8 cellular contexts compared by ENCODE assay signal in genomic region chr17:21213491-21214014, GRCh38. TPM values are rescaled to one million over a fixed set of nuclear protein-coding genes. Genes with fewer than 3 reads are reported as not detected.
DNase-seq lines count a peak whose midpoint lies in the region; ATAC-seq lines count a peak whose summit lies in the region.

No MANE protein-coding gene starts in this region.

- peak in 1 of 2 donors; percentile 0 for ATAC-seq in CD4-positive, CD25-positive, alpha-beta regulatory T cell (ENCODE audit: low read depth in 2 of 2)
- peak; percentile 21 for ATAC-seq in GM19372 (IDR thresholded peaks at IDR 0.05; ENCODE audit: low read depth, unreplicated experiment)
- peak; percentile 21 for ATAC-seq in HG03378 (IDR thresholded peaks at IDR 0.05; ENCODE audit: unreplicated experiment)
- peak; percentile 60 for ATAC-seq in esophagus mucosa
- peak; percentile 15 to 41 for ATAC-seq in natural killer cell treated with Interleukin-12 subunit alpha and Interleukin-12 subunit beta and Interleukin-15 and Interleukin-18, amount 100 ng/mL, for 72 hours

- DNase-seq in CD4-positive, CD25-positive, alpha-beta regulatory T cell: peak in 1 of 3 donors; percentile 2
- DNase-seq in natural killer cell treated with Interleukin-12 subunit alpha and Interleukin-12 subunit beta and Interleukin-15 and Interleukin-18, amount 100 ng/mL, for 72 hours (ENCODE audit: low spot score): peak; percentile 64
- no peak for DNase-seq in H4 (ENCODE audit: low spot score)
- no peak for DNase-seq in central memory CD4-positive, alpha-beta T cell

- peaks cover 17% of the 10 kb centered on the region for H3K36me3 ChIP-seq in CD4-positive, CD25-positive, alpha-beta regulatory T cell (ENCODE audit: control insufficient read depth, insufficient read depth, low read length)

- H3K4me1 Mint-ChIP-seq in CD4-positive, CD25-positive, alpha-beta regulatory T cell: peaks cover 7 to 76% (median 38%) of the 10 kb centered on the region in 4 donors
- peaks cover 31% of the 10 kb centered on the region for H3K4me1 Mint-ChIP-seq in T-helper 1 cell treated with Interleukin-12 subunit alpha and Interleukin-12 subunit beta and Interleukin-4 antibody, amounts not matched to agents 30 μg/mL and 1 μg/mL, for 36 hours (ENCODE audit: low read depth)
- H3K4me1 Mint-ChIP-seq in natural killer cell treated with Interleukin-12 subunit alpha and Interleukin-12 subunit beta and Interleukin-15 and Interleukin-18, amount 100 ng/mL, for 72 hours (ENCODE audit: low read depth in 2 of 2): peaks cover 41 to 42% of the 10 kb centered on the region in 2 donors

- H3K4me3 Mint-ChIP-seq in CD4-positive, CD25-positive, alpha-beta regulatory T cell: peak overlapping the region; percentile 91 to 97 (median 93)
- H3K4me3 Mint-ChIP-seq in T-helper 1 cell treated with Interleukin-12 subunit alpha and Interleukin-12 subunit beta and Interleukin-4 antibody, amounts not matched to agents 30 μg/mL and 1 μg/mL, for 36 hours: peak overlapping the region; percentile 94
- peak overlapping the region; percentile 95 for H3K4me3 Mint-ChIP-seq in natural killer cell treated with Interleukin-12 subunit alpha and Interleukin-12 subunit beta and Interleukin-15 and Interleukin-18, amount 100 ng/mL, for 72 hours

- no peaks in the 10 kb centered on the region for H3K9me3 ChIP-seq in CD4-positive, CD25-positive, alpha-beta regulatory T cell (ENCODE audit: control insufficient read depth in 2 of 2, low read length in 2 of 2)

- no peaks in the 10 kb centered on the region for H3K9me3 Mint-ChIP-seq in CD4-positive, CD25-positive, alpha-beta regulatory T cell
- no peaks in the 10 kb centered on the region for H3K9me3 Mint-ChIP-seq in T-helper 1 cell treated with Interleukin-12 subunit alpha and Interleukin-12 subunit beta and Interleukin-4 antibody, amounts not matched to agents 30 μg/mL and 1 μg/mL, for 36 hours
- H3K9me3 Mint-ChIP-seq in natural killer cell treated with Interleukin-12 subunit alpha and Interleukin-12 subunit beta and Interleukin-15 and Interleukin-18, amount 100 ng/mL, for 72 hours: no peaks in the 10 kb centered on the region

- peaks cover 9% of the 10 kb centered on the region for H3K36me3 Mint-ChIP-seq in CD4-positive, CD25-positive, alpha-beta regulatory T cell
- H3K36me3 Mint-ChIP-seq in T-helper 1 cell treated with Interleukin-12 subunit alpha and Interleukin-12 subunit beta and Interleukin-4 antibody, amounts not matched to agents 30 μg/mL and 1 μg/mL, for 36 hours (ENCODE audit: low read depth): peaks cover 7% of the 10 kb centered on the region
- peaks cover 5% of the 10 kb centered on the region for H3K36me3 Mint-ChIP-seq in natural killer cell treated with Interleukin-12 subunit alpha and Interleukin-12 subunit beta and Interleukin-15 and Interleukin-18, amount 100 ng/mL, for 72 hours

- H3K27me3 ChIP-seq in CD4-positive, CD25-positive, alpha-beta regulatory T cell (ENCODE audit: control insufficient read depth, insufficient read depth, low read length): no peaks in the 10 kb centered on the region

- peaks cover 38% of the 10 kb centered on the region for H3K4me1 ChIP-seq in CD4-positive, CD25-positive, alpha-beta regulatory T cell (ENCODE audit: control insufficient read depth, insufficient read depth, low read length, poor library complexity, severe bottlenecking)

- H3K27me3 Mint-ChIP-seq in CD4-positive, CD25-positive, alpha-beta regulatory T cell: no peaks in the 10 kb centered on the region
- H3K27me3 Mint-ChIP-seq in T-helper 1 cell treated with Interleukin-12 subunit alpha and Interleukin-12 subunit beta and Interleukin-4 antibody, amounts not matched to agents 30 μg/mL and 1 μg/mL, for 36 hours (ENCODE audit: low read depth): no peaks in the 10 kb centered on the region
- no peaks in the 10 kb centered on the region for H3K27me3 Mint-ChIP-seq in natural killer cell treated with Interleukin-12 subunit alpha and Interleukin-12 subunit beta and Interleukin-15 and Interleukin-18, amount 100 ng/mL, for 72 hours

- H3K4me3 ChIP-seq in CD4-positive, CD25-positive, alpha-beta regulatory T cell (ENCODE audit: low read depth, low read length): peak overlapping the region; percentile 92

- H3K27ac ChIP-seq in CD4-positive, CD25-positive, alpha-beta regulatory T cell (ENCODE audit: insufficient read depth, low read length, poor library complexity, severe bottlenecking): peak overlapping the region; percentile 88

- H3K27ac Mint-ChIP-seq in CD4-positive, CD25-positive, alpha-beta regulatory T cell: peak overlapping the region; percentile 86 to 94 (median 91)
- H3K27ac Mint-ChIP-seq in T-helper 1 cell treated with Interleukin-12 subunit alpha and Interleukin-12 subunit beta and Interleukin-4 antibody, amounts not matched to agents 30 μg/mL and 1 μg/mL, for 36 hours: peak overlapping the region; percentile 94
- H3K27ac Mint-ChIP-seq in natural killer cell treated with Interleukin-12 subunit alpha and Interleukin-12 subunit beta and Interleukin-15 and Interleukin-18, amount 100 ng/mL, for 72 hours: peak overlapping the region; percentile 85 to 89

RNA-seq across cellular contexts. Expression of gene TMEM11, which starts 0.4 kb away (rescaled TPM):
- 16.1 TPM for total RNA-seq in CD4-positive, CD25-positive, alpha-beta regulatory T cell
- polyA plus RNA-seq in CD4-positive, CD25-positive, alpha-beta regulatory T cell: 10 to 100 TPM; 30.8 to 50.3 (median 45.6) TPM
- 21.1 TPM for total RNA-seq in esophagus mucosa
- 10 to 100 TPM; 23.9 to 30.7 TPM for total RNA-seq in natural killer cell treated with Interleukin-12 subunit alpha and Interleukin-12 subunit beta and Interleukin-15 and Interleukin-18, amount 100 ng/mL, for 72 hours
- total RNA-seq in H4 (2014; rRNA removed; shearing (Covaris generic)): 15.7 and 33.0 TPM in 2 replicates

RNA-seq across cellular contexts. Expression of gene NATD1, which starts 39.7 kb away (rescaled TPM):
- 12.7 TPM for total RNA-seq in CD4-positive, CD25-positive, alpha-beta regulatory T cell
- polyA plus RNA-seq in CD4-positive, CD25-positive, alpha-beta regulatory T cell: 1 to 10 TPM; 2.8 to 4.6 (median 2.8) TPM
- 2.1 TPM for total RNA-seq in esophagus mucosa
- total RNA-seq in natural killer cell treated with Interleukin-12 subunit alpha and Interleukin-12 subunit beta and Interleukin-15 and Interleukin-18, amount 100 ng/mL, for 72 hours: 1 to 10 TPM; 1.9 to 3.0 TPM
- 0.21 and 0.81 TPM in 2 replicates for total RNA-seq in H4 (2014; rRNA removed; shearing (Covaris generic))
